16 cellular contexts compared by ENCODE assay signal in the genomic region with DNA sequence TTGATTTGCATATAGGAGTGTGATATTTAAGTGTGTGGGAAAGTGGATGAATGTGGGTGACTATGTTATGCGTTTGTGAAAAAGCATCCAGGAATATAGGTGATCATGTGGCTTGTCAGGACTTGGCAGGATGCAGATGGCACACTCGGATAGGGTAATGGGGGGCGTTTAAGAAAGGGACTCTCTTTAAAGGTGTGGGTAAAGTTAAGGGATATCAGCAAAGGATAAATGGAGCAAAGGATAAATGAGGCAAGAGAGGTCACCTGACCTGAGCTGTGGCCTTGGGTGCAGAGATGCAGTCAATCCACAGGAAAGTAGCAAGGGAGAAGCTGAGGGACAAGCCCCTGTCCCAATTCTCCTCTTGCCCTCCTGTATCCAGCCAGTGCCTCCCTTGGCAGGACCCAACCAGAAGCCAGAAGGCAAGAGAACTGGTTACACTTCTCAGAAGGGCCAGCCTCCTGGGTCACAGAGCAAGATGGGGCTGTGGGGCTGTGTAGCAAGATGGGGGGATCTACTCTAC. TPM values are rescaled to one million over a fixed set of nuclear protein-coding genes. Genes with fewer than 3 reads are reported as not detected.
DNase-seq lines count a peak whose midpoint lies in the region; ATAC-seq and TF ChIP-seq lines count a peak whose summit lies in the region.
"Had no signal": no experiment of that assay in that cellular context is flagged by ENCODE, and none has a peak within 500 bp of the region (broad histone marks: within the 10 kb centered on the region; RNA-seq: fewer than 3 reads in every experiment).

No MANE protein-coding gene starts in this region.

- no peaks in the 10 kb centered on the region for H3K4me1 ChIP-seq in gastroesophageal sphincter
- H3K4me1 ChIP-seq: Peyer's patch had no signal

- H3K4me3 Mint-ChIP-seq in activated CD4-positive, alpha-beta T cell treated with anti-CD3 and anti-CD28 coated beads, Interleukin-2, amount 10 ng/mL, durations not matched to agents 24 days and 14 days = no peak overlapping the region
- no peak overlapping the region for H3K4me3 Mint-ChIP-seq in dendritic cell treated with granulocyte-macrophage colony-stimulating factor and Interleukin-4, amounts not matched to agents 40 ng/mL and 50 ng/mL, for 4 days

- H3K4me1 Mint-ChIP-seq in activated CD4-positive, alpha-beta T cell treated with anti-CD3 and anti-CD28 coated beads, Interleukin-2, amount 10 ng/mL, durations not matched to agents 24 days and 14 days = peaks cover 36% of the 10 kb centered on the region
- H3K4me1 Mint-ChIP-seq in dendritic cell treated with granulocyte-macrophage colony-stimulating factor and Interleukin-4, amounts not matched to agents 40 ng/mL and 50 ng/mL, for 4 days (ENCODE audit: low read depth) = peaks cover 14% of the 10 kb centered on the region

- intact Hi-C loops in activated CD4-positive, alpha-beta T cell treated with anti-CD3 and anti-CD28 coated beads, Interleukin-2, amount 10 ng/mL, durations not matched to agents 24 days and 14 days (cut with micrococcal nuclease) = loop anchor here (1.0 to 10.0 kb wide), 11 partner anchors 14 to 633 kb away; partner anchors contain the start of genes GRAMD1B and HSPA8
- intact Hi-C loops in dendritic cell treated with granulocyte-macrophage colony-stimulating factor and Interleukin-4, amounts not matched to agents 40 ng/mL and 50 ng/mL, for 4 days (cut with micrococcal nuclease) = no loop called here

- no peak for TF ChIP-seq CTCF in gastroesophageal sphincter (IDR thresholded peaks at IDR 0.05)

- no peak overlapping the region for H3K27ac Mint-ChIP-seq in activated CD4-positive, alpha-beta T cell treated with anti-CD3 and anti-CD28 coated beads, Interleukin-2, amount 10 ng/mL, durations not matched to agents 24 days and 14 days
- H3K27ac Mint-ChIP-seq in dendritic cell treated with granulocyte-macrophage colony-stimulating factor and Interleukin-4, amounts not matched to agents 40 ng/mL and 50 ng/mL, for 4 days = peak overlapping the region; percentile 16

- H3K27me3 ChIP-seq in gastroesophageal sphincter = no peaks in the 10 kb centered on the region
- H3K27me3 ChIP-seq: Peyer's patch had no signal

- H3K36me3 Mint-ChIP-seq in activated CD4-positive, alpha-beta T cell treated with anti-CD3 and anti-CD28 coated beads, Interleukin-2, amount 10 ng/mL, durations not matched to agents 24 days and 14 days (ENCODE audit: low read depth) = peaks cover 16% of the 10 kb centered on the region
- no peaks in the 10 kb centered on the region for H3K36me3 Mint-ChIP-seq in dendritic cell treated with granulocyte-macrophage colony-stimulating factor and Interleukin-4, amounts not matched to agents 40 ng/mL and 50 ng/mL, for 4 days (ENCODE audit: low read depth)
- H3K36me3 Mint-ChIP-seq: CD4-positive, alpha-beta memory T cell had no signal

- H3K27ac ChIP-seq in gastroesophageal sphincter = no peak overlapping the region
- H3K27ac ChIP-seq: HL-60, Peyer's patch had no signal

- WGBS in gastroesophageal sphincter (ENCODE audit: low coverage in 1 of 2), 2 donors = 83 to 90% methylated on average over 3 of the region's 3 CpGs

- no peaks in the 10 kb centered on the region for H3K36me3 ChIP-seq in gastroesophageal sphincter
- H3K36me3 ChIP-seq: Peyer's patch had no signal

- TF ChIP-seq EP300 in gastroesophageal sphincter (IDR thresholded peaks at IDR 0.05) = no peak

- no peaks in the 10 kb centered on the region for H3K27me3 Mint-ChIP-seq in activated CD4-positive, alpha-beta T cell treated with anti-CD3 and anti-CD28 coated beads, Interleukin-2, amount 10 ng/mL, durations not matched to agents 24 days and 14 days
- H3K27me3 Mint-ChIP-seq in dendritic cell treated with granulocyte-macrophage colony-stimulating factor and Interleukin-4, amounts not matched to agents 40 ng/mL and 50 ng/mL, for 4 days = peaks cover 4% of the 10 kb centered on the region
- H3K27me3 Mint-ChIP-seq: CD4-positive, alpha-beta memory T cell had no signal

- ATAC-seq in GM21528 (IDR thresholded peaks at IDR 0.05; ENCODE audit: low FRiP score, unreplicated experiment) (peak; percentile 15), HG03432 (IDR thresholded peaks at IDR 0.05; ENCODE audit: unreplicated experiment) (peak; percentile 4), gastroesophageal sphincter (no peak)

- no peaks in the 10 kb centered on the region for H3K9me3 ChIP-seq in gastroesophageal sphincter
- H3K9me3 ChIP-seq: Peyer's patch had no signal

- H3K4me3 ChIP-seq in gastroesophageal sphincter = no peak overlapping the region
- H3K4me3 ChIP-seq: Peyer's patch had no signal

- no peaks in the 10 kb centered on the region for H3K9me3 Mint-ChIP-seq in activated CD4-positive, alpha-beta T cell treated with anti-CD3 and anti-CD28 coated beads, Interleukin-2, amount 10 ng/mL, durations not matched to agents 24 days and 14 days
- H3K9me3 Mint-ChIP-seq in dendritic cell treated with granulocyte-macrophage colony-stimulating factor and Interleukin-4, amounts not matched to agents 40 ng/mL and 50 ng/mL, for 4 days = no peaks in the 10 kb centered on the region
- H3K9me3 Mint-ChIP-seq: activated naive CD4-positive, alpha-beta T cell treated with anti-CD3 and anti-CD28 coated beads, Interleukin-2, amount 50 U/mL, for 72 hours; CD4-positive, alpha-beta memory T cell had no signal

- TF ChIP-seq POLR2A in gastroesophageal sphincter (IDR thresholded peaks at IDR 0.05) = no peak

- peak; percentile 69 for DNase-seq in activated CD4-positive, alpha-beta T cell treated with anti-CD3 and anti-CD28 coated beads, Interleukin-2, amount 10 ng/mL, durations not matched to agents 24 days and 14 days
- no peak for DNase-seq in activated CD4-positive, alpha-beta T cell treated with anti-CD3 and anti-CD28 coated beads, Interleukin-2, amount 50 U/mL, for 4 hours
- DNase-seq in SHP77 treated with DMSO at 0.1 percent for 48 hours (lab: John Stamatoyannopoulos, UW) = no peak
- no peak for DNase-seq in epidermal melanocyte (ENCODE audit: insufficient read length, low spot score)
- DNase-seq: CD4-positive, alpha-beta memory T cell; central memory CD4-positive, alpha-beta T cell; NCI-H146; NCI-H510A treated with DMSO at 0.1 percent for 48 hours; nucleus accumbens; Peyer's patch had no signal

RNA-seq across cellular contexts. Expression of gene GRAMD1B, which starts 47.5 kb away (rescaled TPM):
- total RNA-seq in activated CD4-positive, alpha-beta T cell treated with anti-CD3 and anti-CD28 coated beads, Interleukin-2, amount 10 ng/mL, durations not matched to agents 24 days and 14 days = 117 TPM in 2 replicates
- 1 to 10 TPM; 1.8 to 4.0 (median 3.0) TPM for total RNA-seq in gastroesophageal sphincter

Comparison
In these comparisons a context has a peak if more than half of its experiments do, and no peak if none do; other contexts are left out.
1. RNA of gene GRAMD1B, which starts 47.5 kb away (total RNA-seq): 117 TPM in activated CD4-positive, alpha-beta T cell treated with anti-CD3 and anti-CD28 coated beads, Interleukin-2, amount 10 ng/mL, durations not matched to agents 24 days and 14 days; 1.8 to 4.0 TPM in gastroesophageal sphincter; every median in the first group is over 10 times any median in the second.